ENCODE assay signal across 20 cellular contexts in the genomic region with DNA sequence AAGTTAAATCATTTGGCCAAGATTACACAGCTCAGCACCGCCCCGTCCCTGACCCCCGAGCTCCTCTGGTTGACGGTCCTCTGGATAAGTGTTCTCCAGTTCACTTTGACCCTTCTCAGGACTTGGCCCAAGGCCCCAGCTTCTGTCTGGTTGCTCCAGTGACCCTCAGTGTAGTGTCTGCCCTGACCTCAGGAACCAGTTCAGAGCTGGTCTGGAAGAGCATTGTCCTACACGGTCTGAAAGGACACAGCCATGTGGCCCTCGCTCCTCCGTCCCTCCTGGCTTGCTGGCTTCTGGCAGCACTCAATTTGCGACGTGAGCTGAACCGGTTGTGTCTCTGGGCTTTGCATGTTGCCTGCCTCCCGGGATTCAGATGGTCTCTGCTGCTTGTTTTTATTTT.
DNase-seq lines count a peak whose midpoint lies in the region; ATAC-seq and TF ChIP-seq lines count a peak whose summit lies in the region.
"Had no signal": no experiment of that assay in that cellular context is flagged by ENCODE, and none has a peak within 500 bp of the region (broad histone marks: within the 10 kb centered on the region; RNA-seq: fewer than 3 reads in every experiment).

No MANE protein-coding gene starts in this region.

- peaks cover 76% of the 10 kb centered on the region for H3K4me1 Mint-ChIP-seq in nephron
- H3K4me1 Mint-ChIP-seq in type B pancreatic cell (ENCODE audit: unreplicated experiment) = peaks cover 38% of the 10 kb centered on the region
- H3K4me1 Mint-ChIP-seq in activated T-helper 1 cell treated with anti-CD3 and anti-CD28 coated beads, Interleukin-12 subunit alpha, Interleukin-12 subunit beta, Interleukin-2, Interleukin-4 antibody, amounts not matched to agents 30 ng/mL and 10 ng/mL and 1 ng/mL, durations not matched to agents 14 hours and 24 hours and 36 hours (ENCODE audit: low read depth) = no peaks in the 10 kb centered on the region

- H3K4me3 ChIP-seq in adrenal gland (no peak overlapping the region), heart right ventricle (no peak overlapping the region)
- H3K4me3 ChIP-seq: cardiac muscle cell, hepatocyte, skin epidermis had no signal

- TF ChIP-seq CTCF in adrenal gland (IDR thresholded peaks at IDR 0.05) = no peak
- no peak for TF ChIP-seq CTCF in heart right ventricle (IDR thresholded peaks at IDR 0.05)
- no peak for TF ChIP-seq CTCF in nephron (IDR thresholded peaks at IDR 0.05; ENCODE audit: unreplicated experiment in 3 of 3)
- TF ChIP-seq CTCF in type B pancreatic cell (conservative IDR thresholded peaks at IDR 0.05) = no peak

- H3K4me3 Mint-ChIP-seq in nephron = no peak overlapping the region
- no peak overlapping the region for H3K4me3 Mint-ChIP-seq in type B pancreatic cell
- no peak overlapping the region for H3K4me3 Mint-ChIP-seq in activated T-helper 1 cell treated with anti-CD3 and anti-CD28 coated beads, Interleukin-12 subunit alpha, Interleukin-12 subunit beta, Interleukin-2, Interleukin-4 antibody, amounts not matched to agents 30 ng/mL and 10 ng/mL and 1 ng/mL, durations not matched to agents 14 hours and 24 hours and 36 hours

- no peaks in the 10 kb centered on the region for H3K27me3 Mint-ChIP-seq in nephron (ENCODE audit: low read depth)
- no peaks in the 10 kb centered on the region for H3K27me3 Mint-ChIP-seq in type B pancreatic cell
- no peaks in the 10 kb centered on the region for H3K27me3 Mint-ChIP-seq in activated T-helper 1 cell treated with anti-CD3 and anti-CD28 coated beads, Interleukin-12 subunit alpha, Interleukin-12 subunit beta, Interleukin-2, Interleukin-4 antibody, amounts not matched to agents 30 ng/mL and 10 ng/mL and 1 ng/mL, durations not matched to agents 14 hours and 24 hours and 36 hours (ENCODE audit: insufficient read depth)

- H3K27ac Mint-ChIP-seq in nephron = peak overlapping the region; percentile 28 to 39 (median 30)
- peak overlapping the region; percentile 31 for H3K27ac Mint-ChIP-seq in type B pancreatic cell
- no peak overlapping the region for H3K27ac Mint-ChIP-seq in activated T-helper 1 cell treated with anti-CD3 and anti-CD28 coated beads, Interleukin-12 subunit alpha, Interleukin-12 subunit beta, Interleukin-2, Interleukin-4 antibody, amounts not matched to agents 30 ng/mL and 10 ng/mL and 1 ng/mL, durations not matched to agents 14 hours and 24 hours and 36 hours
- H3K27ac Mint-ChIP-seq: activated T-helper 2 cell treated with anti-CD3 and anti-CD28 coated beads, Interferon-gamma antibody, Interleukin-2, Interleukin-4, amounts not matched to agents 10 μg/mL and 5 μg/mL and 100 μg/mL, durations not matched to agents 14 hours and 24 hours and 36 hours had no signal

- H3K36me3 ChIP-seq in adrenal gland (replicated peaks in 1 of 2) = no peaks in the 10 kb centered on the region
- H3K36me3 ChIP-seq in heart right ventricle = no peaks in the 10 kb centered on the region
- H3K36me3 ChIP-seq: BE2C, cardiac muscle cell had no signal

- peak; percentile 13 to 52 (median 34) for ATAC-seq in heart right ventricle
- no peak for ATAC-seq in GM18517 (IDR thresholded peaks at IDR 0.05; ENCODE audit: unreplicated experiment)

- H3K27ac ChIP-seq in adrenal gland = peak overlapping the region in 1 of 5 donors; percentile 20
- H3K27ac ChIP-seq in heart right ventricle = peak overlapping the region; percentile 37 to 92 (median 88)
- H3K27ac ChIP-seq: cardiac muscle cell, hepatocyte, KMS-11, skin epidermis had no signal

- WGBS in adrenal gland, 4 donors = 60 to 70% (median 63%) methylated on average over 10 to 11 of the region's 11 CpGs
- WGBS in heart right ventricle, 2 donors = 22 to 24% methylated on average over 11 of the region's 11 CpGs

- TF ChIP-seq POLR2A in adrenal gland (IDR thresholded peaks at IDR 0.05) = no peak

- intact Hi-C loops in adrenal gland (cut with DNase I) (no loop called here), heart right ventricle (cut with DNase I) (loop anchor here in 1 of 10 donors (2.0 kb wide), 1 partner anchor 23 kb away; no protein-coding TSS in a partner anchor)
- intact Hi-C loops in activated T-helper 1 cell treated with anti-CD3 and anti-CD28 coated beads, Interleukin-12 subunit alpha, Interleukin-12 subunit beta, Interleukin-2, Interleukin-4 antibody, amounts not matched to agents 30 ng/mL and 10 ng/mL and 1 ng/mL, durations not matched to agents 14 hours and 24 hours and 36 hours (cut with micrococcal nuclease) = no loop called here

- H3K36me3 Mint-ChIP-seq in nephron (ENCODE audit: low read depth) (no peaks in the 10 kb centered on the region), type B pancreatic cell (no peaks in the 10 kb centered on the region)
- no peaks in the 10 kb centered on the region for H3K36me3 Mint-ChIP-seq in activated T-helper 1 cell treated with anti-CD3 and anti-CD28 coated beads, Interleukin-12 subunit alpha, Interleukin-12 subunit beta, Interleukin-2, Interleukin-4 antibody, amounts not matched to agents 30 ng/mL and 10 ng/mL and 1 ng/mL, durations not matched to agents 14 hours and 24 hours and 36 hours (ENCODE audit: low read depth)

- H3K4me1 ChIP-seq in adrenal gland (replicated peaks in 1 of 2) = peaks cover 14 to 32% of the 10 kb centered on the region in 2 donors
- H3K4me1 ChIP-seq in heart right ventricle = peaks cover 46 to 100% (median 93%) of the 10 kb centered on the region in 9 donors

- H3K27me3 ChIP-seq in adrenal gland (no peaks in the 10 kb centered on the region), heart right ventricle (no peaks in the 10 kb centered on the region)
- H3K27me3 ChIP-seq: BE2C, cardiac muscle cell, hepatocyte had no signal

- H3K9me3 Mint-ChIP-seq in nephron (no peaks in the 10 kb centered on the region), type B pancreatic cell (no peaks in the 10 kb centered on the region)
- no peaks in the 10 kb centered on the region for H3K9me3 Mint-ChIP-seq in activated T-helper 1 cell treated with anti-CD3 and anti-CD28 coated beads, Interleukin-12 subunit alpha, Interleukin-12 subunit beta, Interleukin-2, Interleukin-4 antibody, amounts not matched to agents 30 ng/mL and 10 ng/mL and 1 ng/mL, durations not matched to agents 14 hours and 24 hours and 36 hours
- H3K9me3 Mint-ChIP-seq: activated T-helper 2 cell treated with anti-CD3 and anti-CD28 coated beads, Interferon-gamma antibody, Interleukin-2, Interleukin-4, amounts not matched to agents 10 μg/mL and 5 μg/mL and 100 μg/mL, durations not matched to agents 14 hours and 24 hours and 36 hours had no signal

- no peaks in the 10 kb centered on the region for H3K9me3 ChIP-seq in adrenal gland (replicated peaks in 1 of 3)
- no peaks in the 10 kb centered on the region for H3K9me3 ChIP-seq in heart right ventricle
- H3K9me3 ChIP-seq: BE2C had no signal

- peak in 4 of 7 donors; percentile 23 to 61 (median 30) for DNase-seq in adrenal gland
- peak; percentile 60 to 64 for DNase-seq in heart right ventricle
- no peak for DNase-seq in type B pancreatic cell (ENCODE audit: extremely low spot score, unreplicated experiment)
- no peak for DNase-seq in activated T-helper 1 cell treated with anti-CD3 and anti-CD28 coated beads, Interleukin-12 subunit alpha, Interleukin-12 subunit beta, Interleukin-2, Interleukin-4 antibody, amounts not matched to agents 30 ng/mL and 10 ng/mL and 1 ng/mL, durations not matched to agents 14 hours and 24 hours and 36 hours (ENCODE audit: low spot score)
- no peak for DNase-seq in amygdala (lab: John Stamatoyannopoulos, UW)
- DNase-seq: BE2C; effector CD4-positive, alpha-beta T cell; GF-D8; NCI-H1092; nucleus accumbens; OCI-M1; stimulated activated CD4-positive, alpha-beta T cell treated with anti-CD3 and anti-CD28 coated beads, Interleukin-2, amount 100 ng/mL, for 48 hours; substantia nigra had no signal

Comparison
In these comparisons a context has a peak if more than half of its experiments do, and no peak if none do; other contexts are left out.
1. DNase-seq: peak in adrenal gland (4 of 7) and heart right ventricle (2 of 2); none in type B pancreatic cell (single experiment), activated T-helper 1 cell treated with anti-CD3 and anti-CD28 coated beads, Interleukin-12 subunit alpha, Interleukin-12 subunit beta, Interleukin-2, Interleukin-4 antibody, amounts not matched to agents 30 ng/mL and 10 ng/mL and 1 ng/mL, durations not matched to agents 14 hours and 24 hours and 36 hours (single experiment) and amygdala (0 of 56).